Comparison of ENCODE assay signal across 19 cellular contexts in genomic region chr22:31441652-31442051, GRCh38. TPM values are rescaled to one million over a fixed set of nuclear protein-coding genes. Genes with fewer than 3 reads are reported as not detected.
DNase-seq lines count a peak whose midpoint lies in the region; ATAC-seq, FAIRE-seq and TF ChIP-seq lines count a peak whose summit lies in the region.
"Had no signal": no experiment of that assay in that cellular context is flagged by ENCODE, and none has a peak within 500 bp of the region (broad histone marks: within the 10 kb centered on the region; RNA-seq: fewer than 3 reads in every experiment).

No MANE protein-coding gene starts in this region.

- no TSS peak for BruUV-seq in Caco-2 (replicated peaks; lab: Mats Ljungman, UMichigan)
- no TSS peak for BruUV-seq in GM12878 (replicated peaks; lab: Mats Ljungman, UMichigan)

- H3K36me3 ChIP-seq in Caco-2 (ENCODE audit: control insufficient read depth, insufficient read depth, low read length) (peaks cover 1% of the 10 kb centered on the region), GM12878 (ENCODE audit: control insufficient read depth in 2 of 2, insufficient read depth in 2 of 2, low read length in 1 of 2) (peaks cover 24 to 44% of the 10 kb centered on the region in 2 experiments), left lung (peaks cover 0 to 99% of the 10 kb centered on the region in 2 donors)

- in situ Hi-C loops in GM12878 (cut with MboI) = no loop called here

- ATAC-seq in activated T-cell treated with anti-CD3 and anti-CD28 coated beads, Interleukin-2, amount 50 U/mL, for 4 hours = no peak
- ATAC-seq in GM12878 (no peak), left lung (no peak)

- H3K4me3 Mint-ChIP-seq in activated T-cell treated with anti-CD3 and anti-CD28 coated beads, Interleukin-2, amount 50 U/mL, for 24 hours = no peak overlapping the region
- no peak overlapping the region for H3K4me3 Mint-ChIP-seq in activated T-cell treated with anti-CD3 and anti-CD28 coated beads, Interleukin-2, amount 50 U/mL, for 4 hours
- H3K4me3 Mint-ChIP-seq in Caco-2 (ENCODE audit: unreplicated experiment) = no peak overlapping the region
- no peak overlapping the region for H3K4me3 Mint-ChIP-seq in osteocyte (ENCODE audit: unreplicated experiment)

- H3K27me3 ChIP-seq in Caco-2 (replicated peaks; ENCODE audit: control insufficient read depth, insufficient read depth, low read length) (no peaks in the 10 kb centered on the region), GM12878 (replicated peaks in 1 of 2; ENCODE audit: control insufficient read depth in 2 of 2, insufficient read depth in 2 of 2, low read length in 1 of 2) (no peaks in the 10 kb centered on the region), left lung (no peaks in the 10 kb centered on the region)
- H3K27me3 ChIP-seq: BLaER1 had no signal

- intact Hi-C loops in Caco-2 (cut with micrococcal nuclease; ENCODE audit: unreplicated experiment) (no loop called here), GM12878 (cut with micrococcal nuclease; ENCODE audit: unreplicated experiment) (no loop called here), left lung (cut with DNase I) (no loop called here)

- H3K4me3 ChIP-seq in Caco-2 (ENCODE audit: low read depth, low read length) (no peak overlapping the region), GM12878 (no peak overlapping the region), left lung (no peak overlapping the region)
- H3K4me3 ChIP-seq: BLaER1, HAP-1 had no signal

- peaks cover 3% of the 10 kb centered on the region for H3K4me1 Mint-ChIP-seq in activated T-cell treated with anti-CD3 and anti-CD28 coated beads, Interleukin-2, amount 50 U/mL, for 24 hours (ENCODE audit: low read depth)
- peaks cover 2% of the 10 kb centered on the region for H3K4me1 Mint-ChIP-seq in activated T-cell treated with anti-CD3 and anti-CD28 coated beads, Interleukin-2, amount 50 U/mL, for 4 hours (ENCODE audit: low read depth)
- no peaks in the 10 kb centered on the region for H3K4me1 Mint-ChIP-seq in Caco-2 (ENCODE audit: low read depth, unreplicated experiment)
- H3K4me1 Mint-ChIP-seq in osteocyte (ENCODE audit: unreplicated experiment) = no peaks in the 10 kb centered on the region

- POLR2A ChIA-PET in Caco-2 (lab: Charles Lee) (no interaction called here), GM12878 (lab: Charles Lee) (interaction anchor here (0.6 kb wide), 1 partner anchor 24 kb away, joined by 3 read pairs; no protein-coding TSS in a partner anchor)

- H3K79me2 ChIP-seq in GM12878 (ENCODE audit: control insufficient read depth, insufficient read depth, low read length) = no peaks in the 10 kb centered on the region

- H3K9me3 ChIP-seq in Caco-2 = no peaks in the 10 kb centered on the region
- H3K9me3 ChIP-seq in GM12878 (replicated peaks; ENCODE audit: control insufficient read depth, insufficient read depth, low read length) = no peaks in the 10 kb centered on the region
- H3K9me3 ChIP-seq in left lung = no peaks in the 10 kb centered on the region
- H3K9me3 ChIP-seq: BLaER1, HAP-1 had no signal

- no peak for TF ChIP-seq CTCF in Caco-2 (IDR thresholded peaks at IDR 0.05; ENCODE audit: insufficient read depth in 1 of 2, low read depth in 1 of 2, low read length in 1 of 2, severe bottlenecking in 1 of 2, unreplicated experiment in 1 of 2)
- TF ChIP-seq CTCF in GM12878 (IDR thresholded peaks at IDR 0.05 in 2 of 3, conservative IDR thresholded peaks at IDR 0.05 in 1 of 3; ENCODE audit: control insufficient read depth in 2 of 3, extremely low read depth in 1 of 3, insufficient read depth in 1 of 3, low read depth in 3 of 3, low read length in 3 of 3) = no peak
- TF ChIP-seq CTCF in osteocyte (IDR thresholded peaks at IDR 0.05) = no peak
- no peak for TF ChIP-seq CTCF in left lung (IDR thresholded peaks at IDR 0.05)

- H3K27ac ChIP-seq in GM12878 (ENCODE audit: control insufficient read depth, insufficient read depth) (no peak overlapping the region), left lung (no peak overlapping the region)
- H3K27ac ChIP-seq: BLaER1 had no signal

- CTCF ChIA-PET in Caco-2 (lab: Charles Lee) = interaction anchor here (1.3 kb wide), 1 partner anchor 10 kb away, joined by 4 read pairs; no protein-coding TSS in a partner anchor
- CTCF ChIA-PET in GM12878 (lab: Yijun Ruan, JAX) = no interaction called here

- H3K4me1 ChIP-seq in Caco-2 = no peaks in the 10 kb centered on the region
- no peaks in the 10 kb centered on the region for H3K4me1 ChIP-seq in GM12878 (ENCODE audit: control insufficient read depth, insufficient read depth, low read length)
- H3K4me1 ChIP-seq in left lung = no peaks in the 10 kb centered on the region
- H3K4me1 ChIP-seq: BLaER1, HAP-1 had no signal

- H3K27me3 Mint-ChIP-seq in activated T-cell treated with anti-CD3 and anti-CD28 coated beads, Interleukin-2, amount 50 U/mL, for 24 hours = no peaks in the 10 kb centered on the region
- H3K27me3 Mint-ChIP-seq in activated T-cell treated with anti-CD3 and anti-CD28 coated beads, Interleukin-2, amount 50 U/mL, for 4 hours (ENCODE audit: low read depth) = no peaks in the 10 kb centered on the region
- no peaks in the 10 kb centered on the region for H3K27me3 Mint-ChIP-seq in Caco-2 (ENCODE audit: insufficient read depth, unreplicated experiment)
- no peaks in the 10 kb centered on the region for H3K27me3 Mint-ChIP-seq in osteocyte (ENCODE audit: unreplicated experiment)
- H3K27me3 Mint-ChIP-seq: CD8-positive, alpha-beta memory T cell had no signal

- FAIRE-seq in GM12878 (lab: Jason Lieb, UNC) = no peak
- FAIRE-seq: A204.1, G401.6, GM18507 had no signal

- H3K36me3 Mint-ChIP-seq in activated T-cell treated with anti-CD3 and anti-CD28 coated beads, Interleukin-2, amount 50 U/mL, for 24 hours (ENCODE audit: low read depth) = peaks cover 99% of the 10 kb centered on the region
- H3K36me3 Mint-ChIP-seq in activated T-cell treated with anti-CD3 and anti-CD28 coated beads, Interleukin-2, amount 50 U/mL, for 4 hours (ENCODE audit: insufficient read depth) = peaks cover 37% of the 10 kb centered on the region
- peaks cover 93% of the 10 kb centered on the region for H3K36me3 Mint-ChIP-seq in Caco-2 (ENCODE audit: insufficient read depth, unreplicated experiment)
- H3K36me3 Mint-ChIP-seq in osteocyte (ENCODE audit: unreplicated experiment) = peaks cover 75% of the 10 kb centered on the region

- H3K4me2 ChIP-seq in GM12878 (ENCODE audit: control insufficient read depth, insufficient read depth) = no peak overlapping the region
- H3K4me2 ChIP-seq: BLaER1 had no signal

- WGBS in GM12878 (ENCODE audit: insufficient coverage, insufficient replicate concordance, low lambda C conversion rate, missing lambda C conversion rate) = 98% methylated on average over 5 of the region's 5 CpGs

- H2AFZ ChIP-seq in GM12878 (ENCODE audit: control insufficient read depth, low read depth, low read length) = no peak overlapping the region

- no peak for DNase-seq in activated T-cell treated with anti-CD3 and anti-CD28 coated beads, Interleukin-2, amount 50 U/mL, for 24 hours
- no peak for DNase-seq in activated T-cell treated with anti-CD3 and anti-CD28 coated beads, Interleukin-2, amount 50 U/mL, for 4 hours
- DNase-seq in Caco-2 (no peak), GM12878 (ENCODE audit: low read depth, low spot score) (no peak), osteocyte (ENCODE audit: extremely low spot score, unreplicated experiment) (no peak), left lung (no peak), COLO829 (ENCODE audit: low spot score) (no peak)
- DNase-seq: CD8-positive, alpha-beta memory T cell; DND-41; NCI-H187; NCI-H226; NCI-H526 treated with DMSO at 0.1 percent for 48 hours; NK-92 treated with Interleukin-12 subunit alpha and Interleukin-12 subunit beta, amount 100 ng/mL, for 24 hours; OCI-M1 had no signal

- peak overlapping the region; percentile 73 for H3K27ac Mint-ChIP-seq in activated T-cell treated with anti-CD3 and anti-CD28 coated beads, Interleukin-2, amount 50 U/mL, for 24 hours
- H3K27ac Mint-ChIP-seq in Caco-2 (ENCODE audit: unreplicated experiment) (peak overlapping the region; percentile 28), osteocyte (ENCODE audit: unreplicated experiment) (peak overlapping the region; percentile 24)

- peak; percentile 40; the same call in 1 of the 2 replicates for TF ChIP-seq POLR2A in GM12878 (IDR thresholded peaks at IDR 0.05; ENCODE audit: low read depth, low read length)

- SMC1A ChIA-PET in GM12878 (lab: Charles Lee; ENCODE audit: uncharacterized antibody, unreplicated experiment) = no interaction called here

- H4K20me1 ChIP-seq in GM12878 (ENCODE audit: control insufficient read depth, insufficient read depth) = no peaks in the 10 kb centered on the region

- RAD21 ChIA-PET in GM12878 (lab: Charles Lee; ENCODE audit: unreplicated experiment) = no interaction called here

- no peak for TF ChIP-seq EP300 in GM12878 (IDR thresholded peaks at IDR 0.05; ENCODE audit: borderline replicate concordance in 1 of 2, control insufficient read depth in 1 of 2, low read depth in 2 of 2, low read length in 2 of 2)

- no peaks in the 10 kb centered on the region for H3K9me3 Mint-ChIP-seq in activated T-cell treated with anti-CD3 and anti-CD28 coated beads, Interleukin-2, amount 50 U/mL, for 24 hours
- H3K9me3 Mint-ChIP-seq in activated T-cell treated with anti-CD3 and anti-CD28 coated beads, Interleukin-2, amount 50 U/mL, for 4 hours = no peaks in the 10 kb centered on the region
- H3K9me3 Mint-ChIP-seq in Caco-2 (ENCODE audit: unreplicated experiment) = no peaks in the 10 kb centered on the region
- H3K9me3 Mint-ChIP-seq in osteocyte (ENCODE audit: unreplicated experiment) = no peaks in the 10 kb centered on the region
- H3K9me3 Mint-ChIP-seq: CD8-positive, alpha-beta memory T cell had no signal

- no peak overlapping the region for H3K9ac ChIP-seq in GM12878 (ENCODE audit: control insufficient read depth, insufficient read depth, low read length)
- H3K9ac ChIP-seq: BLaER1 had no signal

- TF ChIP-seq RAD21 in GM12878 (IDR thresholded peaks at IDR 0.05; ENCODE audit: insufficient read depth, low read depth, low read length) = no peak

RNA-seq across cellular contexts. Expression of gene DRG1, which starts 42.2 kb away (rescaled TPM):
- total RNA-seq in activated T-cell treated with anti-CD3 and anti-CD28 coated beads, Interleukin-2, amount 50 U/mL, for 4 hours = 100 to 1,000 TPM in 2 of 3 donors, 10 to 100 TPM in 1; 99.2 to 109 (median 106) TPM
- total RNA-seq in Caco-2 (2022) = 78.3 and 87.6 TPM in 2 replicates
- total RNA-seq in GM12878 (2013; cell fraction: nucleolus; rRNA removed) = 59.6 and 69.7 TPM in 2 replicates
- total RNA-seq in GM12878 (2014; rRNA removed) = 61.7 and 62.3 TPM in 2 replicates
- total RNA-seq in GM12878 (2014; rRNA removed; fragmentation: Illumina TruSeq; extraction: Trizol) = 64.1 and 65.0 TPM in 2 replicates
- 59.1 and 59.9 TPM in 2 replicates for total RNA-seq in GM12878 (2021)
- 55.1 TPM for polyA plus RNA-seq in GM12878 (2011; ENCODE audit: low read depth)
- 87.2 and 112 TPM in 2 replicates for polyA plus RNA-seq in GM12878 (2011; rRNA removed)
- polyA plus RNA-seq in GM12878 (2011; cell fraction: cytosol; rRNA removed) = 50.6 and 50.9 TPM in 2 replicates
- polyA plus RNA-seq in GM12878 (2011; cell fraction: nucleus; rRNA removed) = 46.1 and 49.4 TPM in 2 replicates
- polyA plus RNA-seq in GM12878 (2012) = 45.8 and 53.0 TPM in 2 replicates
- 84.4 and 104 TPM in 2 replicates for polyA plus RNA-seq in GM12878 (2014; fragmentation: Illumina TruSeq; extraction: Trizol)
- 100 to 1,000 TPM; 120 to 147 TPM for polyA plus RNA-seq in GM12878 (2014; fragmentation: Nextera tagmentation; extraction: Ambion mirVana)
- 59.7 and 71.1 TPM in 2 replicates for polyA plus RNA-seq in GM12878 (2014; rRNA removed)
- 100 to 1,000 TPM; 119 to 124 TPM for polyA plus RNA-seq in GM12878 (2016; fragmentation: Nextera tagmentation; extraction: Ambion mirVana)
- 67.8 and 86.8 TPM in 2 replicates for polyA minus RNA-seq in GM12878 (2011; rRNA and poly(A)+ RNA removed)
- 22.7 and 32.2 TPM in 2 replicates for polyA minus RNA-seq in GM12878 (2011; cell fraction: cytosol; rRNA and poly(A)+ RNA removed)
- polyA minus RNA-seq in GM12878 (2011; cell fraction: nucleus; rRNA and poly(A)+ RNA removed) = 18.0 and 29.5 TPM in 2 replicates
- 49.2 and 69.4 TPM in 2 replicates for total RNA-seq in osteocyte
- 10 to 100 TPM; 36.3 to 52.3 TPM for total RNA-seq in left lung

RNA-seq across cellular contexts. Expression of gene EIF4ENIF1, which starts 48.0 kb away (rescaled TPM):
- 10 to 100 TPM; 40.0 to 47.2 (median 44.1) TPM for total RNA-seq in activated T-cell treated with anti-CD3 and anti-CD28 coated beads, Interleukin-2, amount 50 U/mL, for 4 hours
- 37.0 and 39.7 TPM in 2 replicates for total RNA-seq in Caco-2 (2022)
- 48.6 and 60.5 TPM in 2 replicates for total RNA-seq in GM12878 (2013; cell fraction: nucleolus; rRNA removed)
- total RNA-seq in GM12878 (2014; rRNA removed) = 16.6 and 22.1 TPM in 2 replicates
- 23.2 and 24.9 TPM in 2 replicates for total RNA-seq in GM12878 (2014; rRNA removed; fragmentation: Illumina TruSeq; extraction: Trizol)
- 36.5 and 37.7 TPM in 2 replicates for total RNA-seq in GM12878 (2021)
- 13.3 TPM for polyA plus RNA-seq in GM12878 (2011; ENCODE audit: low read depth)
- 32.7 and 39.6 TPM in 2 replicates for polyA plus RNA-seq in GM12878 (2011; rRNA removed)
- polyA plus RNA-seq in GM12878 (2011; cell fraction: cytosol; rRNA removed) = 28.7 and 56.7 TPM in 2 replicates
- 57.7 and 75.9 TPM in 2 replicates for polyA plus RNA-seq in GM12878 (2011; cell fraction: nucleus; rRNA removed)
- 22.8 and 23.5 TPM in 2 replicates for polyA plus RNA-seq in GM12878 (2012)
- polyA plus RNA-seq in GM12878 (2014; fragmentation: Illumina TruSeq; extraction: Trizol) = 43.7 and 77.9 TPM in 2 replicates
- polyA plus RNA-seq in GM12878 (2014; fragmentation: Nextera tagmentation; extraction: Ambion mirVana) = 1 to 10 TPM; 4.4 to 7.4 TPM
- 21.8 and 30.6 TPM in 2 replicates for polyA plus RNA-seq in GM12878 (2014; rRNA removed)
- 10 to 100 TPM; 19.3 to 25.6 TPM for polyA plus RNA-seq in GM12878 (2016; fragmentation: Nextera tagmentation; extraction: Ambion mirVana)
- polyA minus RNA-seq in GM12878 (2011; rRNA and poly(A)+ RNA removed) = 48.3 and 57.3 TPM in 2 replicates
- 16.5 and 17.2 TPM in 2 replicates for polyA minus RNA-seq in GM12878 (2011; cell fraction: cytosol; rRNA and poly(A)+ RNA removed)
- 24.3 and 43.1 TPM in 2 replicates for polyA minus RNA-seq in GM12878 (2011; cell fraction: nucleus; rRNA and poly(A)+ RNA removed)
- total RNA-seq in osteocyte = 38.4 and 41.0 TPM in 2 replicates
- 10 to 100 TPM; 23.2 to 25.4 TPM for total RNA-seq in left lung

RNA-seq across cellular contexts. Expression of gene SFI1, which starts 54.7 kb away (rescaled TPM):
- total RNA-seq in activated T-cell treated with anti-CD3 and anti-CD28 coated beads, Interleukin-2, amount 50 U/mL, for 4 hours = 10 to 100 TPM; 74.0 to 87.5 (median 77.6) TPM
- 55.2 and 62.6 TPM in 2 replicates for total RNA-seq in Caco-2 (2022)
- total RNA-seq in GM12878 (2013; cell fraction: nucleolus; rRNA removed) = 390 and 402 TPM in 2 replicates
- 39.5 and 42.4 TPM in 2 replicates for total RNA-seq in GM12878 (2014; rRNA removed)
- total RNA-seq in GM12878 (2014; rRNA removed; fragmentation: Illumina TruSeq; extraction: Trizol) = 20.9 and 22.3 TPM in 2 replicates
- total RNA-seq in GM12878 (2021) = 44.7 and 70.1 TPM in 2 replicates
- 36.0 TPM for polyA plus RNA-seq in GM12878 (2011; ENCODE audit: low read depth)
- polyA plus RNA-seq in GM12878 (2011; rRNA removed) = 50.4 and 53.7 TPM in 2 replicates
- polyA plus RNA-seq in GM12878 (2011; cell fraction: cytosol; rRNA removed) = 40.4 and 45.7 TPM in 2 replicates
- polyA plus RNA-seq in GM12878 (2011; cell fraction: nucleus; rRNA removed) = 300 and 325 TPM in 2 replicates
- polyA plus RNA-seq in GM12878 (2012) = 74.6 and 75.2 TPM in 2 replicates
- 12.9 and 23.9 TPM in 2 replicates for polyA plus RNA-seq in GM12878 (2014; fragmentation: Illumina TruSeq; extraction: Trizol)
- 1 to 10 TPM; 6.3 to 6.6 TPM for polyA plus RNA-seq in GM12878 (2014; fragmentation: Nextera tagmentation; extraction: Ambion mirVana)
- 54.1 and 66.3 TPM in 2 replicates for polyA plus RNA-seq in GM12878 (2014; rRNA removed)
- polyA plus RNA-seq in GM12878 (2016; fragmentation: Nextera tagmentation; extraction: Ambion mirVana) = 10 to 100 TPM; 30.4 to 30.5 TPM
- polyA minus RNA-seq in GM12878 (2011; rRNA and poly(A)+ RNA removed) = 77.6 and 90.2 TPM in 2 replicates
- 16.8 and 20.7 TPM in 2 replicates for polyA minus RNA-seq in GM12878 (2011; cell fraction: cytosol; rRNA and poly(A)+ RNA removed)
- 85.6 and 115 TPM in 2 replicates for polyA minus RNA-seq in GM12878 (2011; cell fraction: nucleus; rRNA and poly(A)+ RNA removed)
- 39.5 and 40.6 TPM in 2 replicates for total RNA-seq in osteocyte
- 10 to 100 TPM; 27.6 to 39.6 TPM for total RNA-seq in left lung
